Comparison of ENCODE assay signal across 1 cellular context in genomic region chr3:105014631-105015030, GRCh38.
TF ChIP-seq lines count a peak whose summit lies in the region.

No MANE protein-coding gene starts in this region.

TF ChIP-seq in GM23338, 12 proteins besides CTCF, POLR2A, EP300 and RAD21 (continued from another document):
- TF ChIP-seq ZNF462 (CRISPR knock-in tag; IDR thresholded peaks at IDR 0.05) (no peak), EZH2phosphoT487 (IDR thresholded peaks at IDR 0.05; ENCODE audit: unreplicated experiment) (no peak), REST (IDR thresholded peaks at IDR 0.05; ENCODE audit: unreplicated experiment) (no peak), ETS1 (IDR thresholded peaks at IDR 0.05) (no peak)
TF ChIP-seq in GM23338: peak in this region for 0.
